In the genomic region with DNA sequence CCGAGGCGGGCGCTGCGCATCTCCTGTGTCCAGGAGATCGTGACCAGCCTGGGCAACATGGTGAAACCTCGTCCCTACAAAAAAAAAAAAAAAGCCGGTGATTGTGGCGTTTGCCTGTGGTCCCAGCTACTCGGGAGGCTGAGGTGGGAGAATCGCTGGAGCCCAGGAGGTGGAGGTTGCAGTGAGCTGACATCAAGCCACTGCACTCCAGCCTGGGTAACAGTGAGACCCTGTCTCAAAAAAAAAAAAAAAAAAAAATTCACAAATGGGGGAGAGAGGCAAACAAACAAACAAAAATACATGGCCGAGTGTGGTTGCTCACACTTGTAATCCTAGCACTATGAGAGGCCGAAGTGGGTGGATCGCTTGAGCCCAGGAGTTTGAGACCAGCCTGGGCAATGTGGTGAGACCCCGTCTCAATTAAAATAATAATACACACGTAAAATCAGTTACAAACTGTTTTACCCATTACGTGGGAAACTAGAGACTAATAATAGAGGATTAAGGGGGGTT, we compare ENCODE assay signal across 8 cellular contexts. TPM values are rescaled to one million over a fixed set of nuclear protein-coding genes. Genes with fewer than 3 reads are reported as not detected.
DNase-seq lines count a peak whose midpoint lies in the region; ATAC-seq and TF ChIP-seq lines count a peak whose summit lies in the region.

No MANE protein-coding gene starts in this region.

- H3K27ac Mint-ChIP-seq in T-helper 2 cell treated with Interferon-gamma antibody and Interleukin-4, amounts not matched to agents 5 μg/mL and 100 μg/mL, for 36 hours, result peak overlapping the region; percentile 98
- H3K27ac Mint-ChIP-seq in activated naive CD8-positive, alpha-beta T cell treated with anti-CD3 and anti-CD28 coated beads, Interleukin-2, amount 10 ng/mL, durations not matched to agents 7 days and 5 days, result peak overlapping the region; percentile 97

- POLR2A ChIA-PET in activated naive CD8-positive, alpha-beta T cell treated with anti-CD3 and anti-CD28 coated beads, Interleukin-2, amount 10 ng/mL, durations not matched to agents 7 days and 5 days (lab: Charles Lee), result interaction anchor here (0.6 to 2.6 kb wide), 4 partner anchors 66 to 800 kb away, joined by 3 to 22 read pairs (median 6); a partner anchor contains a TSS

- H3K4me3 ChIP-seq in kidney epithelial cell (ENCODE audit: low read depth, low read length), result peak overlapping the region; percentile 74

- no peaks in the 10 kb centered on the region for H3K27me3 ChIP-seq in kidney epithelial cell (ENCODE audit: control insufficient read depth, insufficient read depth, low read length)

- no peaks in the 10 kb centered on the region for H3K36me3 ChIP-seq in kidney epithelial cell (ENCODE audit: control insufficient read depth, insufficient read depth, low read length)

- peak overlapping the region; percentile 100 for H3K4me3 Mint-ChIP-seq in T-helper 2 cell treated with Interferon-gamma antibody and Interleukin-4, amounts not matched to agents 5 μg/mL and 100 μg/mL, for 36 hours
- peak overlapping the region; percentile 99 for H3K4me3 Mint-ChIP-seq in activated naive CD8-positive, alpha-beta T cell treated with anti-CD3 and anti-CD28 coated beads, Interleukin-2, amount 10 ng/mL, durations not matched to agents 7 days and 5 days

- H3K9me3 Mint-ChIP-seq in T-helper 2 cell treated with Interferon-gamma antibody and Interleukin-4, amounts not matched to agents 5 μg/mL and 100 μg/mL, for 36 hours, result peaks cover 4% of the 10 kb centered on the region
- H3K9me3 Mint-ChIP-seq in activated naive CD8-positive, alpha-beta T cell treated with anti-CD3 and anti-CD28 coated beads, Interleukin-2, amount 10 ng/mL, durations not matched to agents 7 days and 5 days, result no peaks in the 10 kb centered on the region

- ATAC-seq in activated naive CD8-positive, alpha-beta T cell treated with anti-CD3 and anti-CD28 coated beads, Interleukin-2, amount 10 ng/mL, durations not matched to agents 7 days and 5 days (ENCODE audit: low read depth), result no peak

- no peak for TF ChIP-seq CTCF in kidney epithelial cell (IDR thresholded peaks at IDR 0.05; ENCODE audit: insufficient read depth, low read length, poor library complexity, severe bottlenecking)

- DNase-seq in T-helper 2 cell treated with Interferon-gamma antibody and Interleukin-4, amounts not matched to agents 5 μg/mL and 100 μg/mL, for 36 hours (ENCODE audit: low spot score), result no peak
- DNase-seq in T-helper 2 cell, result no peak
- DNase-seq in activated naive CD8-positive, alpha-beta T cell treated with anti-CD3 and anti-CD28 coated beads, Interleukin-2, amount 10 ng/mL, durations not matched to agents 7 days and 5 days, result no peak
- no peak for DNase-seq in kidney epithelial cell (ENCODE audit: low read depth)
- no peak for DNase-seq in NCI-H2081 treated with DMSO at 0.1 percent for 48 hours (lab: John Stamatoyannopoulos, UW)
- no peak for DNase-seq in NCI-H1694 treated with DMSO at 0.1 percent for 48 hours (lab: John Stamatoyannopoulos, UW)
- DNase-seq in activated CD4-positive, alpha-beta T cell treated with anti-CD3 and anti-CD28 coated beads for 4 hours, result no peak

- H3K4me1 Mint-ChIP-seq in T-helper 2 cell treated with Interferon-gamma antibody and Interleukin-4, amounts not matched to agents 5 μg/mL and 100 μg/mL, for 36 hours (ENCODE audit: low read depth), result peaks cover 25% of the 10 kb centered on the region
- peaks cover 27% of the 10 kb centered on the region for H3K4me1 Mint-ChIP-seq in activated naive CD8-positive, alpha-beta T cell treated with anti-CD3 and anti-CD28 coated beads, Interleukin-2, amount 10 ng/mL, durations not matched to agents 7 days and 5 days

- H3K27ac ChIP-seq in temporal lobe (ENCODE audit: low read depth, low read length), result peak overlapping the region; percentile 97

- H3K27me3 Mint-ChIP-seq in T-helper 2 cell treated with Interferon-gamma antibody and Interleukin-4, amounts not matched to agents 5 μg/mL and 100 μg/mL, for 36 hours (ENCODE audit: low read depth), result no peaks in the 10 kb centered on the region
- H3K27me3 Mint-ChIP-seq in activated naive CD8-positive, alpha-beta T cell treated with anti-CD3 and anti-CD28 coated beads, Interleukin-2, amount 10 ng/mL, durations not matched to agents 7 days and 5 days, result no peaks in the 10 kb centered on the region

- H3K36me3 Mint-ChIP-seq in T-helper 2 cell treated with Interferon-gamma antibody and Interleukin-4, amounts not matched to agents 5 μg/mL and 100 μg/mL, for 36 hours (ENCODE audit: low read depth), result peaks cover 24% of the 10 kb centered on the region
- peaks cover 10% of the 10 kb centered on the region for H3K36me3 Mint-ChIP-seq in activated naive CD8-positive, alpha-beta T cell treated with anti-CD3 and anti-CD28 coated beads, Interleukin-2, amount 10 ng/mL, durations not matched to agents 7 days and 5 days

RNA-seq across cellular contexts. Expression of a gene that starts 0.8 kb away (rescaled TPM):
- total RNA-seq in activated naive CD8-positive, alpha-beta T cell treated with anti-CD3 and anti-CD28 coated beads, Interleukin-2, amount 10 ng/mL, durations not matched to agents 7 days and 5 days, result 10 to 100 TPM; 13.9 to 18.6 TPM
- total RNA-seq in kidney epithelial cell (14.7 and 21.7 TPM in 2 replicates), temporal lobe (18.4 TPM)

RNA-seq across cellular contexts. Expression of a gene that starts 0.9 kb away (rescaled TPM):
- total RNA-seq in activated naive CD8-positive, alpha-beta T cell treated with anti-CD3 and anti-CD28 coated beads, Interleukin-2, amount 10 ng/mL, durations not matched to agents 7 days and 5 days, result 10 to 100 TPM; 38.1 to 38.2 TPM
- 28.2 and 33.7 TPM in 2 replicates for total RNA-seq in kidney epithelial cell
- 56.5 TPM for total RNA-seq in temporal lobe

RNA-seq across cellular contexts. Expression of a gene that starts 55.0 kb away (rescaled TPM):
- not detected for total RNA-seq in activated naive CD8-positive, alpha-beta T cell treated with anti-CD3 and anti-CD28 coated beads, Interleukin-2, amount 10 ng/mL, durations not matched to agents 7 days and 5 days
- total RNA-seq in kidney epithelial cell, result not detected in 2 replicates
- 0.49 TPM for total RNA-seq in temporal lobe
